In the genomic region with DNA sequence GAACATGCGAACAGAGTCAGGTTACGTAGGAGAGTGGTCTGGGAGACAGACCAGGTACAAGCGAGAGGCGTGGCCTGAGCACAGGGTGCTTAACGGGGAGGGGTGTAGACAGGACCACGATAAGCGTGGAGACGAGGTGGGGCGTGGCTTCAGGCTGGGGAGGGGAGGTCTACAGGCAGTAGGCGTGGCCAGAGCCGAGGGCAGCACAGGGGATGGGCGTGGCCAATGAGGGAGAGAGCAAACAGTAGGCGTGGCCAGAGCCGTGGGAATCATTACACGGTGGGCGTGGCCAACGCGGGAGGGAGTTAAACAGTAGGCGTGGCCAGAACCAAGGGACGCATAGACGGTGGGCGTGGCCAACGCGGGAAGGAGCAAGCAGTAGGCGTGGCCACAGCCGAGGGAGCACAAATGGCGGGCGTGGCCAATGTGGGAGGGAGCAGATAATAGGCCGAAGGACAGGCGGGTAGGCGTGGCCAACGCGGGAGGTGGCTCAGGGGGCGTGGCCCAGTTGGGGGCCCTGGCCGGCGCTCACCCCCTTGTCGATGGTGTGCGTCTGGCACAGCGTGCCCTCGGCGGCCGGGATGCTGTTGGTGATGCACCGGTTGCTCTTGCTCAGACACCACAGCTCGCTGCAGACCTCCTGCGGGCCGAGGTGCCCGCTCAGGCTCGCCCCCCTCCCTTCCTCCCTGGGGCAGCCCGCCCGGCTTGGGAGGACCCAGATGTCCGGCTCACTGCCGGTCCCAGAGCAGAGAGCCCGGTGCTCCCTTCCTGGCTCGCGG, we compare ENCODE assay signal across 8 cellular contexts. TPM values are rescaled to one million over a fixed set of nuclear protein-coding genes. Genes with fewer than 3 reads are reported as not detected.
DNase-seq lines count a peak whose midpoint lies in the region; ATAC-seq lines count a peak whose summit lies in the region.

No MANE protein-coding gene starts in this region.

- peaks cover 7% of the 10 kb centered on the region for H3K36me3 Mint-ChIP-seq in activated CD4-positive, alpha-beta T cell treated with anti-CD3 and anti-CD28 coated beads, Interleukin-2, amount 10 ng/mL, durations not matched to agents 7 days and 5 days (ENCODE audit: low read depth)
- H3K36me3 Mint-ChIP-seq in dendritic cell treated with granulocyte-macrophage colony-stimulating factor and Interleukin-4, amounts not matched to agents 40 ng/mL and 50 ng/mL, for 4 days (ENCODE audit: low read depth) = peaks cover 8% of the 10 kb centered on the region

- peaks cover 8% of the 10 kb centered on the region; the same call in 1 of the 2 replicates for H3K27me3 ChIP-seq in HUES64 (ENCODE audit: insufficient read depth, low read length)

- peak overlapping the region; percentile 53 for H3K4me3 Mint-ChIP-seq in activated CD4-positive, alpha-beta T cell treated with anti-CD3 and anti-CD28 coated beads, Interleukin-2, amount 10 ng/mL, durations not matched to agents 7 days and 5 days
- peak overlapping the region; percentile 61 for H3K4me3 Mint-ChIP-seq in dendritic cell treated with granulocyte-macrophage colony-stimulating factor and Interleukin-4, amounts not matched to agents 40 ng/mL and 50 ng/mL, for 4 days

- H3K27ac Mint-ChIP-seq in activated CD4-positive, alpha-beta T cell treated with anti-CD3 and anti-CD28 coated beads, Interleukin-2, amount 10 ng/mL, durations not matched to agents 7 days and 5 days = no peak overlapping the region
- H3K27ac Mint-ChIP-seq in dendritic cell treated with granulocyte-macrophage colony-stimulating factor and Interleukin-4, amounts not matched to agents 40 ng/mL and 50 ng/mL, for 4 days = peak overlapping the region; percentile 18

- CTCF ChIA-PET in activated CD4-positive, alpha-beta T cell treated with anti-CD3 and anti-CD28 coated beads, Interleukin-2, amount 10 ng/mL, durations not matched to agents 7 days and 5 days (lab: Charles Lee) = interaction anchor here (0.7 to 1.6 kb wide), 3 partner anchors 11 to 239 kb away, joined by 3 to 11 read pairs (median 3); no protein-coding TSS in a partner anchor

- H3K9ac ChIP-seq in HUES64 (ENCODE audit: low read depth, low read length) = no peak overlapping the region

- H3K9me3 Mint-ChIP-seq in activated CD4-positive, alpha-beta T cell treated with anti-CD3 and anti-CD28 coated beads, Interleukin-2, amount 10 ng/mL, durations not matched to agents 7 days and 5 days = peaks cover 17% of the 10 kb centered on the region
- peaks cover 28% of the 10 kb centered on the region for H3K9me3 Mint-ChIP-seq in dendritic cell treated with granulocyte-macrophage colony-stimulating factor and Interleukin-4, amounts not matched to agents 40 ng/mL and 50 ng/mL, for 4 days

- intact Hi-C loops in dendritic cell treated with granulocyte-macrophage colony-stimulating factor and Interleukin-4, amounts not matched to agents 40 ng/mL and 50 ng/mL, for 4 days (cut with micrococcal nuclease) = loop anchor here (10.0 kb wide), 1 partner anchor 52 kb away; no protein-coding TSS in a partner anchor
- intact Hi-C loops in left colon (cut with DNase I, micrococcal nuclease) = no loop called here

- peaks cover 15% of the 10 kb centered on the region for H3K27me3 Mint-ChIP-seq in activated CD4-positive, alpha-beta T cell treated with anti-CD3 and anti-CD28 coated beads, Interleukin-2, amount 10 ng/mL, durations not matched to agents 7 days and 5 days
- peaks cover 72% of the 10 kb centered on the region for H3K27me3 Mint-ChIP-seq in dendritic cell treated with granulocyte-macrophage colony-stimulating factor and Interleukin-4, amounts not matched to agents 40 ng/mL and 50 ng/mL, for 4 days

- POLR2A ChIA-PET in activated CD4-positive, alpha-beta T cell treated with anti-CD3 and anti-CD28 coated beads, Interleukin-2, amount 10 ng/mL, durations not matched to agents 7 days and 5 days (lab: Charles Lee) = no interaction called here

- peaks cover 13% of the 10 kb centered on the region for H3K36me3 ChIP-seq in HUES64 (ENCODE audit: insufficient read depth, low read length)

- no peak overlapping the region for H3K27ac ChIP-seq in HUES64 (ENCODE audit: low read depth, low read length)

- DNase-seq in A172 (ENCODE audit: low spot score) (peak; percentile 87), left colon (peak; percentile 86 to 87), NCI-H1417 treated with DMSO at 0.1 percent for 48 hours (lab: John Stamatoyannopoulos, UW) (no peak), HPDE6-E6E7 (ENCODE audit: extremely low spot score) (no peak)
- DNase-seq in activated CD4-positive, alpha-beta T cell treated with anti-CD3 and anti-CD28 coated beads, Interleukin-2, amount 10 ng/mL, durations not matched to agents 7 days and 5 days = peak; percentile 75
- peak; percentile 95 for DNase-seq in stimulated activated CD4-positive, alpha-beta T cell treated with anti-CD3 and anti-CD28 coated beads, Interleukin-15, amount 100 ng/mL, for 24 hours

- no peaks in the 10 kb centered on the region for H3K4me1 ChIP-seq in HUES64 (ENCODE audit: insufficient read depth, low read length)

- H3K4me1 Mint-ChIP-seq in activated CD4-positive, alpha-beta T cell treated with anti-CD3 and anti-CD28 coated beads, Interleukin-2, amount 10 ng/mL, durations not matched to agents 7 days and 5 days = peaks cover 13% of the 10 kb centered on the region
- H3K4me1 Mint-ChIP-seq in dendritic cell treated with granulocyte-macrophage colony-stimulating factor and Interleukin-4, amounts not matched to agents 40 ng/mL and 50 ng/mL, for 4 days (ENCODE audit: low read depth) = peaks cover 16% of the 10 kb centered on the region

- 2% methylated on average over 55 of the region's 55 CpGs for WGBS in HUES64

- peak overlapping the region; percentile 56 for H3K4me3 ChIP-seq in HUES64 (ENCODE audit: low read length)

- peak; percentile 64 for ATAC-seq in left colon

- peaks cover 7% of the 10 kb centered on the region; the same call in 1 of the 2 replicates for H3K9me3 ChIP-seq in HUES64 (ENCODE audit: insufficient read depth, low read depth, low read length)

RNA-seq across cellular contexts. Expression of gene MYO1F, which starts 15.2 kb away (rescaled TPM):
- 0.02 TPM in 1 of 2 replicates, not detected in the other for total RNA-seq in A172 (2014; rRNA removed; shearing (Covaris generic))
- polyA plus RNA-seq in HUES64 (2013, experiment 1 of 2) = 2.4 TPM
- 2.5 TPM for polyA plus RNA-seq in HUES64 (2013, experiment 2 of 2)
- total RNA-seq in activated CD4-positive, alpha-beta T cell treated with anti-CD3 and anti-CD28 coated beads, Interleukin-2, amount 10 ng/mL, durations not matched to agents 7 days and 5 days = 100 to 1,000 TPM; 359 to 366 TPM
- 10 to 100 TPM in 1 of 2 donors, 1 to 10 TPM in 1; 5.4 to 12.1 TPM for total RNA-seq in left colon

RNA-seq across cellular contexts. Expression of gene ADAMTS10, which starts 18.1 kb away (rescaled TPM):
- 7.7 and 8.1 TPM in 2 replicates for total RNA-seq in A172 (2014; rRNA removed; shearing (Covaris generic))
- polyA plus RNA-seq in HUES64 (2013, experiment 1 of 2) = 14.0 TPM
- polyA plus RNA-seq in HUES64 (2013, experiment 2 of 2) = 10.8 TPM
- total RNA-seq in activated CD4-positive, alpha-beta T cell treated with anti-CD3 and anti-CD28 coated beads, Interleukin-2, amount 10 ng/mL, durations not matched to agents 7 days and 5 days = 10 to 100 TPM; 10.6 to 15.3 TPM
- 1 to 10 TPM; 4.2 to 8.9 TPM for total RNA-seq in left colon

RNA-seq across cellular contexts. Expression of gene NFILZ, which starts 38.0 kb away (rescaled TPM):
- not detected in 2 replicates for total RNA-seq in A172 (2014; rRNA removed; shearing (Covaris generic))
- polyA plus RNA-seq in HUES64 (2013, experiment 1 of 2) = not detected
- not detected for polyA plus RNA-seq in HUES64 (2013, experiment 2 of 2)
- not detected for total RNA-seq in activated CD4-positive, alpha-beta T cell treated with anti-CD3 and anti-CD28 coated beads, Interleukin-2, amount 10 ng/mL, durations not matched to agents 7 days and 5 days
- not detected for total RNA-seq in left colon

Comparison
In these comparisons a context has a peak if more than half of its experiments do, and no peak if none do; other contexts are left out.
1. DNase-seq: peak in A172 (single experiment), activated CD4-positive, alpha-beta T cell treated with anti-CD3 and anti-CD28 coated beads, Interleukin-2, amount 10 ng/mL, durations not matched to agents 7 days and 5 days (single experiment), left colon (2 of 2) and stimulated activated CD4-positive, alpha-beta T cell treated with anti-CD3 and anti-CD28 coated beads, Interleukin-15, amount 100 ng/mL, for 24 hours (single experiment); none in NCI-H1417 treated with DMSO at 0.1 percent for 48 hours (single experiment) and HPDE6-E6E7 (single experiment).
2. RNA of gene MYO1F, which starts 15.2 kb away (total RNA-seq): 359 to 366 TPM in activated CD4-positive, alpha-beta T cell treated with anti-CD3 and anti-CD28 coated beads, Interleukin-2, amount 10 ng/mL, durations not matched to agents 7 days and 5 days; 5.4 to 12.1 TPM in left colon and 0.02 TPM in A172; every median in the first group is over 10 times any median in the second.